1 cellular context compared by ENCODE assay signal in the genomic region with DNA sequence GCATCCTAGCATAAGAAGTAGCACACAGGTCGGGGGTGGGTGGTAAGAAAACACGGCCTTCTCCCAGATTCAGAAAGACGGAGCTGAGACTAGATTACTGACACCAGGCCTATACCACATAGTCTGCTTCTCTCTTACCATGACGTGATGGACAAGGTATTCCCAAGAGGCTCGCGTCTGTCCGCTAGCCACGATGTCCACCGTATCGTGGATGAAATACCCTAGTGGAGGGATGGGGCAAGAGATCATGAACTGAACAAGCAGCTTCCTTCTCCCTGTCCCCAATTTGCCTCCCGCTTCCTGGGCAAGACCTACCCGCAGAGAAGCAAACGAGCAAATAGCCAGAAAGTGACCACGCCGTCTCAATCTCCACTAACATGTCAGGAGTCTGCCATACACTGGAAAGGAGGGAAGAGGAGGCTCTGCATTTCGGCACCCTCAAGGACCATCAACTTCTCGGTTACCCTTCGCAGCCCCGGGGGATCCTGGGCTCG.
A peak's percentile ranks its signal among the peaks of the same experiment; 100 is the strongest.
TF ChIP-seq lines count a peak whose summit lies in the region.

No MANE protein-coding gene starts in this region.

TF ChIP-seq in K562, 482 proteins besides CTCF, POLR2A, EP300 and RAD21 (continues in another document):
- TF ChIP-seq CSDE1 (IDR thresholded peaks at IDR 0.05), result no peak
- TF ChIP-seq SMARCE1 (IDR thresholded peaks at IDR 0.05), result no peak
- no peak for TF ChIP-seq COPS2 (conservative IDR thresholded peaks at IDR 0.05)
- no peak for TF ChIP-seq PTRF (tag; IDR thresholded peaks at IDR 0.05)
- no peak for TF ChIP-seq ZKSCAN8 (CRISPR knock-in tag; IDR thresholded peaks at IDR 0.05)
- no peak for TF ChIP-seq CCAR2 (IDR thresholded peaks at IDR 0.05; ENCODE audit: low read depth, low read length)
- no peak for TF ChIP-seq HOXB6 (CRISPR knock-in tag; IDR thresholded peaks at IDR 0.05; ENCODE audit: borderline replicate concordance)
- no peak for TF ChIP-seq ZNF316 (IDR thresholded peaks at IDR 0.05)
- TF ChIP-seq, protein P1, sequence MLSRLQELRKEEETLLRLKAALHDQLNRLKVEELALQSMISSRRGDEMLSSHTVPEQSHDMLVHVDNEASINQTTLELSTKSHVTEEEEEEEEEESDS (CRISPR knock-in tag; IDR thresholded peaks at IDR 0.05), result no peak
- no peak for TF ChIP-seq YY1 (IDR thresholded peaks at IDR 0.05; ENCODE audit: borderline replicate concordance in 1 of 3, control insufficient read depth in 1 of 3, extremely low read depth in 1 of 3, insufficient read depth in 3 of 3, insufficient read length in 1 of 3, insufficient replicate concordance in 2 of 3, low read depth in 1 of 3, low read length in 2 of 3)
- no peak for TF ChIP-seq STAT5B (CRISPR knock-in tag; IDR thresholded peaks at IDR 0.05)
- peak; percentile 67; the same call in 1 of the 2 replicates for TF ChIP-seq FOXK1 (CRISPR knock-in tag; IDR thresholded peaks at IDR 0.05; ENCODE audit: borderline replicate concordance)
- TF ChIP-seq, protein P2, sequence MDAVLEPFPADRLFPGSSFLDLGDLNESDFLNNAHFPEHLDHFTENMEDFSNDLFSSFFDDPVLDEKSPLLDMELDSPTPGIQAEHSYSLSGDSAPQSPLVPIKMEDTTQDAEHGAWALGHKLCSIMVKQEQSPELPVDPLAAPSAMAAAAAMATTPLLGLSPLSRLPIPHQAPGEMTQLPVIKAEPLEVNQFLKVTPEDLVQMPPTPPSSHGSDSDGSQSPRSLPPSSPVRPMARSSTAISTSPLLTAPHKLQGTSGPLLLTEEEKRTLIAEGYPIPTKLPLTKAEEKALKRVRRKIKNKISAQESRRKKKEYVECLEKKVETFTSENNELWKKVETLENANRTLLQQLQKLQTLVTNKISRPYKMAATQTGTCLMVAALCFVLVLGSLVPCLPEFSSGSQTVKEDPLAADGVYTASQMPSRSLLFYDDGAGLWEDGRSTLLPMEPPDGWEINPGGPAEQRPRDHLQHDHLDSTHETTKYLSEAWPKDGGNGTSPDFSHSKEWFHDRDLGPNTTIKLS (IDR thresholded peaks at IDR 0.05; ENCODE audit: borderline replicate concordance, low read depth), result no peak
- TF ChIP-seq POLR2AphosphoS2 (IDR thresholded peaks at IDR 0.05; ENCODE audit: low read length), result peak; percentile 90
- TF ChIP-seq, protein P3, sequence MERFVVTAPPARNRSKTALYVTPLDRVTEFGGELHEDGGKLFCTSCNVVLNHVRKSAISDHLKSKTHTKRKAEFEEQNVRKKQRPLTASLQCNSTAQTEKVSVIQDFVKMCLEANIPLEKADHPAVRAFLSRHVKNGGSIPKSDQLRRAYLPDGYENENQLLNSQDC (CRISPR knock-in tag; IDR thresholded peaks at IDR 0.05), result peak; percentile 47; the same call in 1 of the 2 replicates
- TF ChIP-seq, protein P4, sequence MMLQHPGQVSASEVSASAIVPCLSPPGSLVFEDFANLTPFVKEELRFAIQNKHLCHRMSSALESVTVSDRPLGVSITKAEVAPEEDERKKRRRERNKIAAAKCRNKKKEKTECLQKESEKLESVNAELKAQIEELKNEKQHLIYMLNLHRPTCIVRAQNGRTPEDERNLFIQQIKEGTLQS (IDR thresholded peaks at IDR 0.05), result no peak
- TF ChIP-seq, protein P4 (CRISPR knock-in tag; conservative IDR thresholded peaks at IDR 0.05), result peak; percentile 92
- no peak for TF ChIP-seq RBM15 (IDR thresholded peaks at IDR 0.05; ENCODE audit: insufficient read depth, low read length)
- peak in 1 of 2 experiments; percentile 21; a peak in 2 of 4 replicates for TF ChIP-seq HDAC1 (IDR thresholded peaks at IDR 0.05)
- TF ChIP-seq SMAD2 (IDR thresholded peaks at IDR 0.05; ENCODE audit: low read depth, low read length), result no peak
- no peak for TF ChIP-seq SIN3B (IDR thresholded peaks at IDR 0.05; ENCODE audit: low read depth)
- TF ChIP-seq, protein P5, sequence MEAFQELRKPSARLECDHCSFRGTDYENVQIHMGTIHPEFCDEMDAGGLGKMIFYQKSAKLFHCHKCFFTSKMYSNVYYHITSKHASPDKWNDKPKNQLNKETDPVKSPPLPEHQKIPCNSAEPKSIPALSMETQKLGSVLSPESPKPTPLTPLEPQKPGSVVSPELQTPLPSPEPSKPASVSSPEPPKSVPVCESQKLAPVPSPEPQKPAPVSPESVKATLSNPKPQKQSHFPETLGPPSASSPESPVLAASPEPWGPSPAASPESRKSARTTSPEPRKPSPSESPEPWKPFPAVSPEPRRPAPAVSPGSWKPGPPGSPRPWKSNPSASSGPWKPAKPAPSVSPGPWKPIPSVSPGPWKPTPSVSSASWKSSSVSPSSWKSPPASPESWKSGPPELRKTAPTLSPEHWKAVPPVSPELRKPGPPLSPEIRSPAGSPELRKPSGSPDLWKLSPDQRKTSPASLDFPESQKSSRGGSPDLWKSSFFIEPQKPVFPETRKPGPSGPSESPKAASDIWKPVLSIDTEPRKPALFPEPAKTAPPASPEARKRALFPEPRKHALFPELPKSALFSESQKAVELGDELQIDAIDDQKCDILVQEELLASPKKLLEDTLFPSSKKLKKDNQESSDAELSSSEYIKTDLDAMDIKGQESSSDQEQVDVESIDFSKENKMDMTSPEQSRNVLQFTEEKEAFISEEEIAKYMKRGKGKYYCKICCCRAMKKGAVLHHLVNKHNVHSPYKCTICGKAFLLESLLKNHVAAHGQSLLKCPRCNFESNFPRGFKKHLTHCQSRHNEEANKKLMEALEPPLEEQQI (IDR thresholded peaks at IDR 0.05), result no peak
- no peak for TF ChIP-seq HDAC3 (IDR thresholded peaks at IDR 0.05; ENCODE audit: borderline replicate concordance, partially characterized antibody)
- no peak for TF ChIP-seq KLF13 (tag; IDR thresholded peaks at IDR 0.05; ENCODE audit: borderline replicate concordance, low read depth)
- no peak for TF ChIP-seq NFIC (IDR thresholded peaks at IDR 0.05)
- TF ChIP-seq NCOR1 (IDR thresholded peaks at IDR 0.05), result no peak
- TF ChIP-seq, protein P6, sequence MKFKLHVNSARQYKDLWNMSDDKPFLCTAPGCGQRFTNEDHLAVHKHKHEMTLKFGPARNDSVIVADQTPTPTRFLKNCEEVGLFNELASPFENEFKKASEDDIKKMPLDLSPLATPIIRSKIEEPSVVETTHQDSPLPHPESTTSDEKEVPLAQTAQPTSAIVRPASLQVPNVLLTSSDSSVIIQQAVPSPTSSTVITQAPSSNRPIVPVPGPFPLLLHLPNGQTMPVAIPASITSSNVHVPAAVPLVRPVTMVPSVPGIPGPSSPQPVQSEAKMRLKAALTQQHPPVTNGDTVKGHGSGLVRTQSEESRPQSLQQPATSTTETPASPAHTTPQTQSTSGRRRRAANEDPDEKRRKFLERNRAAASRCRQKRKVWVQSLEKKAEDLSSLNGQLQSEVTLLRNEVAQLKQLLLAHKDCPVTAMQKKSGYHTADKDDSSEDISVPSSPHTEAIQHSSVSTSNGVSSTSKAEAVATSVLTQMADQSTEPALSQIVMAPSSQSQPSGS (CRISPR knock-in tag; IDR thresholded peaks at IDR 0.05), result no peak
- 0 out of 2 replicates have a peak, but pooled peaks have one; percentile 45 for TF ChIP-seq MIER1 (IDR thresholded peaks at IDR 0.05; ENCODE audit: low read depth)
- no peak for TF ChIP-seq NELFE (IDR thresholded peaks at IDR 0.05; ENCODE audit: insufficient read depth, insufficient read length)
- TF ChIP-seq, protein P7, sequence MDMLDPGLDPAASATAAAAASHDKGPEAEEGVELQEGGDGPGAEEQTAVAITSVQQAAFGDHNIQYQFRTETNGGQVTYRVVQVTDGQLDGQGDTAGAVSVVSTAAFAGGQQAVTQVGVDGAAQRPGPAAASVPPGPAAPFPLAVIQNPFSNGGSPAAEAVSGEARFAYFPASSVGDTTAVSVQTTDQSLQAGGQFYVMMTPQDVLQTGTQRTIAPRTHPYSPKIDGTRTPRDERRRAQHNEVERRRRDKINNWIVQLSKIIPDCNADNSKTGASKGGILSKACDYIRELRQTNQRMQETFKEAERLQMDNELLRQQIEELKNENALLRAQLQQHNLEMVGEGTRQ (CRISPR knock-in tag; IDR thresholded peaks at IDR 0.05), result no peak
- TF ChIP-seq ZNF436 (CRISPR knock-in tag; IDR thresholded peaks at IDR 0.05), result peak; percentile 32; the same call in 1 of the 2 replicates
- TF ChIP-seq PHB2 (IDR thresholded peaks at IDR 0.05; ENCODE audit: low read depth), result no peak
- TF ChIP-seq ADNP (tag; IDR thresholded peaks at IDR 0.05), result no peak
- TF ChIP-seq ZZZ3 (IDR thresholded peaks at IDR 0.05), result no peak
- TF ChIP-seq, protein P8, sequence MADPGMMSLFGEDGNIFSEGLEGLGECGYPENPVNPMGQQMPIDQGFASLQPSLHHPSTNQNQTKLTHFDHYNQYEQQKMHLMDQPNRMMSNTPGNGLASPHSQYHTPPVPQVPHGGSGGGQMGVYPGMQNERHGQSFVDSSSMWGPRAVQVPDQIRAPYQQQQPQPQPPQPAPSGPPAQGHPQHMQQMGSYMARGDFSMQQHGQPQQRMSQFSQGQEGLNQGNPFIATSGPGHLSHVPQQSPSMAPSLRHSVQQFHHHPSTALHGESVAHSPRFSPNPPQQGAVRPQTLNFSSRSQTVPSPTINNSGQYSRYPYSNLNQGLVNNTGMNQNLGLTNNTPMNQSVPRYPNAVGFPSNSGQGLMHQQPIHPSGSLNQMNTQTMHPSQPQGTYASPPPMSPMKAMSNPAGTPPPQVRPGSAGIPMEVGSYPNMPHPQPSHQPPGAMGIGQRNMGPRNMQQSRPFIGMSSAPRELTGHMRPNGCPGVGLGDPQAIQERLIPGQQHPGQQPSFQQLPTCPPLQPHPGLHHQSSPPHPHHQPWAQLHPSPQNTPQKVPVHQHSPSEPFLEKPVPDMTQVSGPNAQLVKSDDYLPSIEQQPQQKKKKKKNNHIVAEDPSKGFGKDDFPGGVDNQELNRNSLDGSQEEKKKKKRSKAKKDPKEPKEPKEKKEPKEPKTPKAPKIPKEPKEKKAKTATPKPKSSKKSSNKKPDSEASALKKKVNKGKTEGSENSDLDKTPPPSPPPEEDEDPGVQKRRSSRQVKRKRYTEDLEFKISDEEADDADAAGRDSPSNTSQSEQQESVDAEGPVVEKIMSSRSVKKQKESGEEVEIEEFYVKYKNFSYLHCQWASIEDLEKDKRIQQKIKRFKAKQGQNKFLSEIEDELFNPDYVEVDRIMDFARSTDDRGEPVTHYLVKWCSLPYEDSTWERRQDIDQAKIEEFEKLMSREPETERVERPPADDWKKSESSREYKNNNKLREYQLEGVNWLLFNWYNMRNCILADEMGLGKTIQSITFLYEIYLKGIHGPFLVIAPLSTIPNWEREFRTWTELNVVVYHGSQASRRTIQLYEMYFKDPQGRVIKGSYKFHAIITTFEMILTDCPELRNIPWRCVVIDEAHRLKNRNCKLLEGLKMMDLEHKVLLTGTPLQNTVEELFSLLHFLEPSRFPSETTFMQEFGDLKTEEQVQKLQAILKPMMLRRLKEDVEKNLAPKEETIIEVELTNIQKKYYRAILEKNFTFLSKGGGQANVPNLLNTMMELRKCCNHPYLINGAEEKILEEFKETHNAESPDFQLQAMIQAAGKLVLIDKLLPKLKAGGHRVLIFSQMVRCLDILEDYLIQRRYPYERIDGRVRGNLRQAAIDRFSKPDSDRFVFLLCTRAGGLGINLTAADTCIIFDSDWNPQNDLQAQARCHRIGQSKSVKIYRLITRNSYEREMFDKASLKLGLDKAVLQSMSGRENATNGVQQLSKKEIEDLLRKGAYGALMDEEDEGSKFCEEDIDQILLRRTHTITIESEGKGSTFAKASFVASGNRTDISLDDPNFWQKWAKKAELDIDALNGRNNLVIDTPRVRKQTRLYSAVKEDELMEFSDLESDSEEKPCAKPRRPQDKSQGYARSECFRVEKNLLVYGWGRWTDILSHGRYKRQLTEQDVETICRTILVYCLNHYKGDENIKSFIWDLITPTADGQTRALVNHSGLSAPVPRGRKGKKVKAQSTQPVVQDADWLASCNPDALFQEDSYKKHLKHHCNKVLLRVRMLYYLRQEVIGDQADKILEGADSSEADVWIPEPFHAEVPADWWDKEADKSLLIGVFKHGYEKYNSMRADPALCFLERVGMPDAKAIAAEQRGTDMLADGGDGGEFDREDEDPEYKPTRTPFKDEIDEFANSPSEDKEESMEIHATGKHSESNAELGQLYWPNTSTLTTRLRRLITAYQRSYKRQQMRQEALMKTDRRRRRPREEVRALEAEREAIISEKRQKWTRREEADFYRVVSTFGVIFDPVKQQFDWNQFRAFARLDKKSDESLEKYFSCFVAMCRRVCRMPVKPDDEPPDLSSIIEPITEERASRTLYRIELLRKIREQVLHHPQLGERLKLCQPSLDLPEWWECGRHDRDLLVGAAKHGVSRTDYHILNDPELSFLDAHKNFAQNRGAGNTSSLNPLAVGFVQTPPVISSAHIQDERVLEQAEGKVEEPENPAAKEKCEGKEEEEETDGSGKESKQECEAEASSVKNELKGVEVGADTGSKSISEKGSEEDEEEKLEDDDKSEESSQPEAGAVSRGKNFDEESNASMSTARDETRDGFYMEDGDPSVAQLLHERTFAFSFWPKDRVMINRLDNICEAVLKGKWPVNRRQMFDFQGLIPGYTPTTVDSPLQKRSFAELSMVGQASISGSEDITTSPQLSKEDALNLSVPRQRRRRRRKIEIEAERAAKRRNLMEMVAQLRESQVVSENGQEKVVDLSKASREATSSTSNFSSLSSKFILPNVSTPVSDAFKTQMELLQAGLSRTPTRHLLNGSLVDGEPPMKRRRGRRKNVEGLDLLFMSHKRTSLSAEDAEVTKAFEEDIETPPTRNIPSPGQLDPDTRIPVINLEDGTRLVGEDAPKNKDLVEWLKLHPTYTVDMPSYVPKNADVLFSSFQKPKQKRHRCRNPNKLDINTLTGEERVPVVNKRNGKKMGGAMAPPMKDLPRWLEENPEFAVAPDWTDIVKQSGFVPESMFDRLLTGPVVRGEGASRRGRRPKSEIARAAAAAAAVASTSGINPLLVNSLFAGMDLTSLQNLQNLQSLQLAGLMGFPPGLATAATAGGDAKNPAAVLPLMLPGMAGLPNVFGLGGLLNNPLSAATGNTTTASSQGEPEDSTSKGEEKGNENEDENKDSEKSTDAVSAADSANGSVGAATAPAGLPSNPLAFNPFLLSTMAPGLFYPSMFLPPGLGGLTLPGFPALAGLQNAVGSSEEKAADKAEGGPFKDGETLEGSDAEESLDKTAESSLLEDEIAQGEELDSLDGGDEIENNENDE (IDR thresholded peaks at IDR 0.05; ENCODE audit: low read depth, low read length), result peak; percentile 34
- TF ChIP-seq PHTF2 (CRISPR knock-in tag; IDR thresholded peaks at IDR 0.05), result peak; percentile 73; the same call in 1 of the 2 replicates
- TF ChIP-seq MEF2A (IDR thresholded peaks at IDR 0.05; ENCODE audit: control insufficient read depth, low read depth, low read length), result no peak
- TF ChIP-seq, protein P9, sequence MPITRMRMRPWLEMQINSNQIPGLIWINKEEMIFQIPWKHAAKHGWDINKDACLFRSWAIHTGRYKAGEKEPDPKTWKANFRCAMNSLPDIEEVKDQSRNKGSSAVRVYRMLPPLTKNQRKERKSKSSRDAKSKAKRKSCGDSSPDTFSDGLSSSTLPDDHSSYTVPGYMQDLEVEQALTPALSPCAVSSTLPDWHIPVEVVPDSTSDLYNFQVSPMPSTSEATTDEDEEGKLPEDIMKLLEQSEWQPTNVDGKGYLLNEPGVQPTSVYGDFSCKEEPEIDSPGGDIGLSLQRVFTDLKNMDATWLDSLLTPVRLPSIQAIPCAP (CRISPR knock-in tag; IDR thresholded peaks at IDR 0.05; ENCODE audit: borderline replicate concordance), result no peak
- TF ChIP-seq SAFB (IDR thresholded peaks at IDR 0.05; ENCODE audit: borderline replicate concordance, low read depth, low read length), result no peak
